Comparison of ENCODE assay signal across 2 cellular contexts in genomic region chr3:56314842-56315241, GRCh38.
A peak's percentile ranks its signal among the peaks of the same experiment; 100 is the strongest.
TF ChIP-seq lines count a peak whose summit lies in the region.

No MANE protein-coding gene starts in this region.

TF ChIP-seq in IMR-90, 13 proteins besides CTCF, POLR2A, EP300 and RAD21:
- TF ChIP-seq SMC3 (IDR thresholded peaks at IDR 0.05; ENCODE audit: low read depth, low read length): no peak
- TF ChIP-seq RFX5 (IDR thresholded peaks at IDR 0.05; ENCODE audit: low read depth, low read length): no peak
- TF ChIP-seq BHLHE40 (IDR thresholded peaks at IDR 0.05; ENCODE audit: low read depth, low read length): no peak
- no peak for TF ChIP-seq ELK1 (IDR thresholded peaks at IDR 0.05; ENCODE audit: borderline replicate concordance, low read depth, low read length)
- no peak for TF ChIP-seq RCOR1 (IDR thresholded peaks at IDR 0.05; ENCODE audit: insufficient replicate concordance, low read length)
- no peak for TF ChIP-seq NFE2L2 (IDR thresholded peaks at IDR 0.05; ENCODE audit: low read depth, low read length)
- TF ChIP-seq USF2 (IDR thresholded peaks at IDR 0.05; ENCODE audit: low read depth, low read length): no peak
- no peak for TF ChIP-seq MXI1 (IDR thresholded peaks at IDR 0.05; ENCODE audit: borderline replicate concordance, low read depth, low read length)
- no peak for TF ChIP-seq CEBPB (IDR thresholded peaks at IDR 0.05; ENCODE audit: low read depth, low read length)
- no peak for TF ChIP-seq MAFK (IDR thresholded peaks at IDR 0.05; ENCODE audit: low read depth, low read length)

TF ChIP-seq in H1, 55 proteins besides CTCF, POLR2A, EP300 and RAD21:
- TF ChIP-seq SRF (IDR thresholded peaks at IDR 0.05; ENCODE audit: low read depth, low read length): no peak
- peak; percentile 56; the same call in 1 of the 2 replicates for TF ChIP-seq TEAD4 (IDR thresholded peaks at IDR 0.05; ENCODE audit: low read depth, low read length)
- TF ChIP-seq SUZ12 (IDR thresholded peaks at IDR 0.05; ENCODE audit: low read length): no peak
- no peak for TF ChIP-seq ASH2L (IDR thresholded peaks at IDR 0.05; ENCODE audit: low read length)
- TF ChIP-seq MAX (IDR thresholded peaks at IDR 0.05): no peak
- TF ChIP-seq BRCA1 (IDR thresholded peaks at IDR 0.05; ENCODE audit: low read depth, low read length): no peak
